In genomic region chr10:119461923-119462322, GRCh38 we compare ENCODE assay signal across 16 cellular contexts.
DNase-seq lines count a peak whose midpoint lies in the region; ATAC-seq and TF ChIP-seq lines count a peak whose summit lies in the region.
"Had no signal": no experiment of that assay in that cellular context is flagged by ENCODE, and none has a peak within 500 bp of the region (broad histone marks: within the 10 kb centered on the region; RNA-seq: fewer than 3 reads in every experiment).

No MANE protein-coding gene starts in this region.

- TF ChIP-seq CTCF in gastroesophageal sphincter (IDR thresholded peaks at IDR 0.05) = no peak

- peaks cover 9% of the 10 kb centered on the region for H3K4me1 Mint-ChIP-seq in central memory CD8-positive, alpha-beta T cell
- H3K4me1 Mint-ChIP-seq: brain had no signal

- TF ChIP-seq EP300 in gastroesophageal sphincter (IDR thresholded peaks at IDR 0.05) = no peak

- 58 to 88% methylated on average over 2 of the region's 2 CpGs for WGBS in gastroesophageal sphincter (ENCODE audit: low coverage in 1 of 2), 2 donors

- no peak for DNase-seq in central memory CD8-positive, alpha-beta T cell (ENCODE audit: low spot score in 2 of 2)
- DNase-seq in NCI-H1105 (lab: John Stamatoyannopoulos, UW) (no peak), RKO (ENCODE audit: low spot score) (no peak), NCI-H774 (lab: John Stamatoyannopoulos, UW) (no peak)
- DNase-seq: activated gamma-delta T cell; natural killer cell; NCI-H2171; OCI-M1; stimulated activated CD4-positive, alpha-beta T cell treated with anti-CD3 and anti-CD28 coated beads, Interleukin-4, amount 100 ng/mL, for 4 hours; stimulated activated naive CD8-positive, alpha-beta T cell treated with anti-CD3 and anti-CD28 coated beads, Interleukin-15, Interleukin-2, amounts not matched to agents 100 U/mL and 50 U/mL, for 24 hours; T-helper 1 cell had no signal

- H3K9me3 Mint-ChIP-seq in central memory CD8-positive, alpha-beta T cell = no peaks in the 10 kb centered on the region

- peak overlapping the region; percentile 4 for H3K27ac Mint-ChIP-seq in central memory CD8-positive, alpha-beta T cell (ENCODE audit: low read depth)
- H3K27ac Mint-ChIP-seq: brain, natural killer cell had no signal

- H3K36me3 ChIP-seq in gastroesophageal sphincter = peaks cover 0 to 16% of the 10 kb centered on the region in 2 donors

- ATAC-seq in GM18505 (IDR thresholded peaks at IDR 0.05; ENCODE audit: unreplicated experiment) (peak; percentile 58), GM21367 (IDR thresholded peaks at IDR 0.05; ENCODE audit: unreplicated experiment) (peak; percentile 49), HG03025 (IDR thresholded peaks at IDR 0.05; ENCODE audit: low FRiP score, unreplicated experiment) (peak; percentile 79), gastroesophageal sphincter (no peak)
- no peak for ATAC-seq in central memory CD8-positive, alpha-beta T cell (replicated peaks; ENCODE audit: extremely low read depth, poor library complexity, severe bottlenecking)
- ATAC-seq: natural killer cell had no signal

- peaks cover 14% of the 10 kb centered on the region for H3K27me3 Mint-ChIP-seq in central memory CD8-positive, alpha-beta T cell

- no peaks in the 10 kb centered on the region for H3K27me3 ChIP-seq in gastroesophageal sphincter

- no peak for TF ChIP-seq POLR2A in GM18505 (IDR thresholded peaks at IDR 0.05; ENCODE audit: borderline replicate concordance, extremely low read depth, insufficient read depth, insufficient read length)
- no peak for TF ChIP-seq POLR2A in gastroesophageal sphincter (IDR thresholded peaks at IDR 0.05)

- H3K9me3 ChIP-seq in gastroesophageal sphincter = no peaks in the 10 kb centered on the region

- no peaks in the 10 kb centered on the region for H3K4me1 ChIP-seq in gastroesophageal sphincter

- H3K27ac ChIP-seq in gastroesophageal sphincter = no peak overlapping the region

- H3K4me3 ChIP-seq in gastroesophageal sphincter = no peak overlapping the region

- H3K36me3 Mint-ChIP-seq in central memory CD8-positive, alpha-beta T cell (ENCODE audit: insufficient read depth) = peaks cover 2% of the 10 kb centered on the region
- H3K36me3 Mint-ChIP-seq: brain, natural killer cell had no signal

- H3K4me3 Mint-ChIP-seq in central memory CD8-positive, alpha-beta T cell = no peak overlapping the region
- H3K4me3 Mint-ChIP-seq: brain, natural killer cell had no signal

Comparison
In these comparisons a context has a peak if more than half of its experiments do, and no peak if none do; other contexts are left out.
1. ATAC-seq: peak in GM18505 (single experiment), GM21367 (single experiment) and HG03025 (single experiment); none in central memory CD8-positive, alpha-beta T cell (single experiment) and gastroesophageal sphincter (single experiment).